ENCODE assay signal across 2 cellular contexts in genomic region chr1:196709889-196710288, GRCh38. TPM values are rescaled to one million over a fixed set of nuclear protein-coding genes. Genes with fewer than 3 reads are reported as not detected.
"Had no signal": no experiment of that assay in that cellular context is flagged by ENCODE, and none has a peak within 500 bp of the region (broad histone marks: within the 10 kb centered on the region; RNA-seq: fewer than 3 reads in every experiment).

No MANE protein-coding gene starts in this region.

RNA-seq across cellular contexts. Expression of gene CFH, which starts 58.0 kb away (rescaled TPM):
- total RNA-seq: H7 had no signal
- polyA plus RNA-seq: IgD-negative memory B cell had no signal
